In genomic region chr5:181160144-181160754, GRCh38 we compare ENCODE assay signal across 1 cellular context.
TF ChIP-seq lines count a peak whose summit lies in the region.

No MANE protein-coding gene starts in this region.

TF ChIP-seq in K562, 482 proteins besides CTCF, POLR2A, EP300 and RAD21 (continued from another document and continues in another):
- TF ChIP-seq MGA (IDR thresholded peaks at IDR 0.05), result peak; percentile 81
- TF ChIP-seq BHLHE40 (IDR thresholded peaks at IDR 0.05; ENCODE audit: low read length), result no peak
- TF ChIP-seq MXI1 (IDR thresholded peaks at IDR 0.05; ENCODE audit: low read depth, low read length), result no peak
- TF ChIP-seq KLF10 (CRISPR knock-in tag; IDR thresholded peaks at IDR 0.05), result no peak
- TF ChIP-seq RNF2 (IDR thresholded peaks at IDR 0.05), result no peak; the same call in 1 of the 2 replicates
- TF ChIP-seq TCF3 (CRISPR knock-in tag; IDR thresholded peaks at IDR 0.05), result no peak
- TF ChIP-seq, protein P1, sequence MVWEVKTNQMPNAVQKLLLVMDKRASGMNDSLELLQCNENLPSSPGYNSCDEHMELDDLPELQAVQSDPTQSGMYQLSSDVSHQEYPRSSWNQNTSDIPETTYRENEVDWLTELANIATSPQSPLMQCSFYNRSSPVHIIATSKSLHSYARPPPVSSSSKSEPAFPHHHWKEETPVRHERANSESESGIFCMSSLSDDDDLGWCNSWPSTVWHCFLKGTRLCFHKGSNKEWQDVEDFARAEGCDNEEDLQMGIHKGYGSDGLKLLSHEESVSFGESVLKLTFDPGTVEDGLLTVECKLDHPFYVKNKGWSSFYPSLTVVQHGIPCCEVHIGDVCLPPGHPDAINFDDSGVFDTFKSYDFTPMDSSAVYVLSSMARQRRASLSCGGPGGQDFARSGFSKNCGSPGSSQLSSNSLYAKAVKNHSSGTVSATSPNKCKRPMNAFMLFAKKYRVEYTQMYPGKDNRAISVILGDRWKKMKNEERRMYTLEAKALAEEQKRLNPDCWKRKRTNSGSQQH (CRISPR knock-in tag; IDR thresholded peaks at IDR 0.05), result no peak
- TF ChIP-seq FOXP4 (CRISPR knock-in tag; IDR thresholded peaks at IDR 0.05; ENCODE audit: borderline replicate concordance), result no peak
- no peak for TF ChIP-seq POLR3G (IDR thresholded peaks at IDR 0.05; ENCODE audit: extremely low read depth, insufficient read length, insufficient replicate concordance)
- TF ChIP-seq OTX1 (CRISPR knock-in tag; IDR thresholded peaks at IDR 0.05), result peak; percentile 73
- no peak for TF ChIP-seq AFF4 (CRISPR knock-in tag; IDR thresholded peaks at IDR 0.05)
- 0 out of 4 replicates have a peak, but pooled peaks of 1 of the 2 experiments have one; percentile 25 for TF ChIP-seq ZMIZ1 (IDR thresholded peaks at IDR 0.05; ENCODE audit: low read depth in 2 of 2, low read length in 2 of 2)
- TF ChIP-seq STAG1 (CRISPR knock-in tag; IDR thresholded peaks at IDR 0.05; ENCODE audit: borderline replicate concordance), result no peak
- TF ChIP-seq E2F5 (CRISPR knock-in tag; IDR thresholded peaks at IDR 0.05), result no peak
- no peak for TF ChIP-seq ZNF699 (CRISPR knock-in tag; IDR thresholded peaks at IDR 0.05; ENCODE audit: insufficient replicate concordance)
- TF ChIP-seq MYBL2 (IDR thresholded peaks at IDR 0.05; ENCODE audit: low read depth), result no peak
- TF ChIP-seq MYBL2 (CRISPR knock-in tag; IDR thresholded peaks at IDR 0.05; ENCODE audit: borderline replicate concordance), result no peak
- TF ChIP-seq POLR2H (tag; IDR thresholded peaks at IDR 0.05; ENCODE audit: low read depth), result no peak
- TF ChIP-seq CBX8 (IDR thresholded peaks at IDR 0.05; ENCODE audit: borderline replicate concordance, extremely low read depth, low read depth, low read length, poor library complexity, severe bottlenecking), result no peak
- TF ChIP-seq GATAD2A (IDR thresholded peaks at IDR 0.05), result no peak
- no peak for TF ChIP-seq GTF2E2 (tag; IDR thresholded peaks at IDR 0.05)
- TF ChIP-seq DEAF1 (CRISPR knock-in tag; IDR thresholded peaks at IDR 0.05), result no peak
- TF ChIP-seq TRIM25 (IDR thresholded peaks at IDR 0.05; ENCODE audit: borderline replicate concordance), result no peak
- no peak for TF ChIP-seq SRSF7 (optimal IDR thresholded peaks at IDR 0.05; ENCODE audit: low read depth, low read length)
- no peak for TF ChIP-seq PTRF (tag; IDR thresholded peaks at IDR 0.05)
